ENCODE assay signal across 1 cellular context in genomic region chr16:4537376-4538066, GRCh38.
A peak's percentile ranks its signal among the peaks of the same experiment; 100 is the strongest.
TF ChIP-seq lines count a peak whose summit lies in the region.

No MANE protein-coding gene starts in this region.

TF ChIP-seq in H1, 55 proteins besides CTCF, POLR2A, EP300 and RAD21:
- TF ChIP-seq PHF8 (conservative IDR thresholded peaks at IDR 0.05; ENCODE audit: low read depth, low read length) (peak; percentile 33; the same call in 1 of the 2 replicates), FOSL1 (IDR thresholded peaks at IDR 0.05; ENCODE audit: insufficient read depth, low read depth, low read length) (no peak), POU5F1 (IDR thresholded peaks at IDR 0.05; ENCODE audit: low read depth, low read length) (no peak), EGR1 (IDR thresholded peaks at IDR 0.05; ENCODE audit: borderline replicate concordance, low read depth, low read length) (no peak), SIRT6 (IDR thresholded peaks at IDR 0.05; ENCODE audit: low read length) (no peak), KDM4A (IDR thresholded peaks at IDR 0.05; ENCODE audit: low read depth, low read length, severe bottlenecking) (peak; percentile 60), BRCA1 (IDR thresholded peaks at IDR 0.05; ENCODE audit: low read depth, low read length) (no peak), JUN (IDR thresholded peaks at IDR 0.05; ENCODE audit: low read depth, low read length) (no peak), NANOG (IDR thresholded peaks at IDR 0.05; ENCODE audit: insufficient read depth, low read depth, low read length, poor library complexity, severe bottlenecking) (no peak), SIX5 (IDR thresholded peaks at IDR 0.05; ENCODE audit: low read depth, low read length) (no peak), RBBP5 (IDR thresholded peaks at IDR 0.05; ENCODE audit: borderline replicate concordance, low read depth, low read length) (no peak), TEAD4 (IDR thresholded peaks at IDR 0.05; ENCODE audit: low read depth, low read length) (no peak), HDAC2 (IDR thresholded peaks at IDR 0.05; ENCODE audit: borderline replicate concordance in 1 of 2, low read depth in 2 of 2, low read length in 2 of 2) (no peak), NRF1 (IDR thresholded peaks at IDR 0.05; ENCODE audit: low read depth, low read length) (no peak), SUZ12 (IDR thresholded peaks at IDR 0.05; ENCODE audit: low read length) (no peak), CTBP2 (IDR thresholded peaks at IDR 0.05; ENCODE audit: borderline replicate concordance, insufficient read depth, insufficient read length, low read length) (peak; percentile 50), GABPA (IDR thresholded peaks at IDR 0.05; ENCODE audit: borderline replicate concordance, insufficient read depth, low read length) (no peak), POLR2AphosphoS5 (IDR thresholded peaks at IDR 0.05; ENCODE audit: low read depth, low read length) (no peak; the same call in none of the 2 replicates), KDM1A (IDR thresholded peaks at IDR 0.05; ENCODE audit: borderline replicate concordance, low read length) (no peak; the same call in 1 of the 2 replicates), SRF (IDR thresholded peaks at IDR 0.05; ENCODE audit: low read depth, low read length) (no peak), ATF3 (IDR thresholded peaks at IDR 0.05; ENCODE audit: insufficient read depth, low read depth, low read length) (peak; percentile 71; the same call in 1 of the 2 replicates), TAF7 (optimal IDR thresholded peaks at IDR 0.05; ENCODE audit: borderline replicate concordance, low read depth, low read length) (no peak), SAP30 (IDR thresholded peaks at IDR 0.05; ENCODE audit: insufficient read depth, insufficient replicate concordance, low read length) (no peak), USF2 (IDR thresholded peaks at IDR 0.05; ENCODE audit: low read length) (no peak), TBP (IDR thresholded peaks at IDR 0.05; ENCODE audit: low read depth, low read length) (no peak), EZH2 (IDR thresholded peaks at IDR 0.05; ENCODE audit: low read depth, low read length, severe bottlenecking) (no peak), CHD1 (IDR thresholded peaks at IDR 0.05; ENCODE audit: low read depth, low read length) (no peak), SIN3A (conservative IDR thresholded peaks at IDR 0.05 in 1 of 2, IDR thresholded peaks at IDR 0.05 in 1 of 2; ENCODE audit: low read depth in 1 of 2, low read length in 2 of 2) (no peak), YY1 (IDR thresholded peaks at IDR 0.05; ENCODE audit: low read depth, low read length) (0 out of 2 replicates have a peak, but pooled peaks have one; percentile 12), SP2 (IDR thresholded peaks at IDR 0.05; ENCODE audit: low read length) (no peak), JUND (IDR thresholded peaks at IDR 0.05; ENCODE audit: low read length) (no peak), HDAC6 (IDR thresholded peaks at IDR 0.05; ENCODE audit: low read depth, low read length) (no peak), ZNF274 (IDR thresholded peaks at IDR 0.05; ENCODE audit: borderline replicate concordance, extremely low read depth, low read length) (no peak), CREB1 (IDR thresholded peaks at IDR 0.05) (peak; percentile 8; the same call in 1 of the 2 replicates), TCF12 (IDR thresholded peaks at IDR 0.05; ENCODE audit: low read depth, low read length) (no peak), GTF2F1 (IDR thresholded peaks at IDR 0.05; ENCODE audit: borderline replicate concordance, low read depth, low read length) (no peak), SP1 (IDR thresholded peaks at IDR 0.05; ENCODE audit: low read depth, low read length) (no peak), MAFK (IDR thresholded peaks at IDR 0.05; ENCODE audit: low read depth, low read length) (no peak), RXRA (IDR thresholded peaks at IDR 0.05; ENCODE audit: insufficient read depth, low read depth, low read length) (no peak), CBX5 (IDR thresholded peaks at IDR 0.05; ENCODE audit: low read depth, low read length) (no peak), BCL11A (IDR thresholded peaks at IDR 0.05; ENCODE audit: low read depth in 2 of 2, low read length in 2 of 2) (no peak), ASH2L (IDR thresholded peaks at IDR 0.05; ENCODE audit: low read length) (peak; percentile 49), KDM5A (IDR thresholded peaks at IDR 0.05; ENCODE audit: low read length) (no peak), SP4 (IDR thresholded peaks at IDR 0.05; ENCODE audit: low read length) (no peak), TAF1 (IDR thresholded peaks at IDR 0.05; ENCODE audit: low read depth, low read length) (0 out of 2 replicates have a peak, but pooled peaks have one; percentile 31)
- TF ChIP-seq, protein P1, sequence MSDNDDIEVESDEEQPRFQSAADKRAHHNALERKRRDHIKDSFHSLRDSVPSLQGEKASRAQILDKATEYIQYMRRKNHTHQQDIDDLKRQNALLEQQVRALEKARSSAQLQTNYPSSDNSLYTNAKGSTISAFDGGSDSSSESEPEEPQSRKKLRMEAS (IDR thresholded peaks at IDR 0.05): no peak; the same call in 1 of the 2 replicates
